In the genomic region with DNA sequence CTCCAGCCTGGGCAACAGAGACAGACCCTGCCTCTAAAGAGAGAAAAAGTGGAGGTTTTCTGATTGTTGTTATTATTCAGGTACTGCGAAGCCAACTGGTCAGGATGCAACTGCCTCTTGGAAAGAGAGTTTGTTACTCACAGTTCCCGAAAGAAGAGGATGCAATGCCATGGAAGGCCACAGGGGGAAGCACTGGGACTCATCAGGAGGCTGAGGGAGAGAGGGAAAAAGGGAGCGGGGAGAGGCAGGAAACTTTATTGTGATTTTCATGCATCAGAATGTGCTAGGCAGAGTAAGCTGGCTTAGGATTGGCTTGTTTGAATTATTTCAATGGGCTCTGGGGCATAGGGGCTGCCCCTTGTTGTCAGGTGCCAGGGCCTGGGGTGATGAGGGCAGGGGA, we compare ENCODE assay signal across 8 cellular contexts. TPM values are rescaled to one million over a fixed set of nuclear protein-coding genes. Genes with fewer than 3 reads are reported as not detected.
DNase-seq lines count a peak whose midpoint lies in the region; ATAC-seq and TF ChIP-seq lines count a peak whose summit lies in the region.

No MANE protein-coding gene starts in this region.

- H3K4me3 Mint-ChIP-seq in CD4-positive, CD25-positive, alpha-beta regulatory T cell, result no peak overlapping the region
- peak overlapping the region; percentile 19 for H3K4me3 Mint-ChIP-seq in activated B cell treated with CpG ODN at 0.5 μM for 24 hours

- no peaks in the 10 kb centered on the region for H3K9me3 Mint-ChIP-seq in CD4-positive, CD25-positive, alpha-beta regulatory T cell
- no peaks in the 10 kb centered on the region for H3K9me3 Mint-ChIP-seq in activated B cell treated with CpG ODN at 0.5 μM for 24 hours

- peak; percentile 57 to 79 for TF ChIP-seq RAD21 in liver (IDR thresholded peaks at IDR 0.05)

- intact Hi-C loops in activated B cell treated with CpG ODN at 0.5 μM for 24 hours (cut with micrococcal nuclease), result no loop called here

- no peak overlapping the region for H3K27ac ChIP-seq in CD4-positive, CD25-positive, alpha-beta regulatory T cell (ENCODE audit: insufficient read depth, low read length, poor library complexity, severe bottlenecking)
- H3K27ac ChIP-seq in liver (ENCODE audit: low read depth in 1 of 2, low read length in 2 of 2), result no peak overlapping the region

- no peaks in the 10 kb centered on the region for H3K27me3 ChIP-seq in CD4-positive, CD25-positive, alpha-beta regulatory T cell (ENCODE audit: control insufficient read depth, insufficient read depth, low read length)
- H3K27me3 ChIP-seq in liver (ENCODE audit: control insufficient read depth in 4 of 4, insufficient read depth in 4 of 4, low read length in 3 of 4), result no peaks in the 10 kb centered on the region

- no peak overlapping the region for H3K9ac ChIP-seq in liver (ENCODE audit: low read depth in 1 of 2, low read length in 2 of 2)

- H3K4me1 Mint-ChIP-seq in CD4-positive, CD25-positive, alpha-beta regulatory T cell, result peaks cover 0 to 40% (median 24%) of the 10 kb centered on the region in 4 donors
- peaks cover 79% of the 10 kb centered on the region for H3K4me1 Mint-ChIP-seq in activated B cell treated with CpG ODN at 0.5 μM for 24 hours

- no peak overlapping the region for H3K4me3 ChIP-seq in CD4-positive, CD25-positive, alpha-beta regulatory T cell (ENCODE audit: low read depth, low read length)
- no peak overlapping the region for H3K4me3 ChIP-seq in liver (ENCODE audit: low read depth in 1 of 3, low read length in 3 of 3)

- TF ChIP-seq CTCF in activated B cell treated with CpG ODN at 0.5 μM for 24 hours (IDR thresholded peaks at IDR 0.05) (no peak), liver (IDR thresholded peaks at IDR 0.05; ENCODE audit: low read depth, low read length, missing input control) (peak; percentile 57)

- CTCF ChIA-PET in activated B cell treated with CpG ODN at 0.5 μM for 24 hours (lab: Charles Lee), result interaction anchor here (0.6 kb wide), 1 partner anchor 8 kb away, joined by 3 read pairs; no protein-coding TSS in a partner anchor

- H3K4me1 ChIP-seq in CD4-positive, CD25-positive, alpha-beta regulatory T cell (ENCODE audit: control insufficient read depth, insufficient read depth, low read length, poor library complexity, severe bottlenecking), result no peaks in the 10 kb centered on the region
- H3K4me1 ChIP-seq in liver (ENCODE audit: control insufficient read depth in 4 of 4, insufficient read depth in 4 of 4, low read length in 3 of 4), result peaks cover 3 to 9% (median 5%) of the 10 kb centered on the region in 4 donors

- H3K9me3 ChIP-seq in CD4-positive, CD25-positive, alpha-beta regulatory T cell (ENCODE audit: control insufficient read depth in 2 of 2, low read length in 2 of 2), result peaks cover 0 to 3% of the 10 kb centered on the region in 2 experiments
- H3K9me3 ChIP-seq in liver (ENCODE audit: control insufficient read depth in 4 of 4, low read length in 3 of 4), result no peaks in the 10 kb centered on the region

- peak in 1 of 3 donors; percentile 32 for DNase-seq in CD4-positive, CD25-positive, alpha-beta regulatory T cell
- DNase-seq in H4 (ENCODE audit: low spot score) (peak; percentile 42), activated B cell treated with CpG ODN at 0.5 μM for 24 hours (no peak), SW480 (ENCODE audit: low spot score) (no peak), NCI-H128 (lab: John Stamatoyannopoulos, UW; ENCODE audit: unreplicated experiment) (no peak), T1000 (lab: John Stamatoyannopoulos, UW) (no peak)

- H3K27ac Mint-ChIP-seq in CD4-positive, CD25-positive, alpha-beta regulatory T cell, result peak overlapping the region in 2 of 3 donors; percentile 25 to 56
- peak overlapping the region; percentile 53 for H3K27ac Mint-ChIP-seq in activated B cell treated with CpG ODN at 0.5 μM for 24 hours

- POLR2A ChIA-PET in activated B cell treated with CpG ODN at 0.5 μM for 24 hours (lab: Charles Lee), result interaction anchor here (0.7 to 1.1 kb wide), 3 partner anchors 23 to 1311 kb away, joined by 3 to 6 read pairs (median 4); no protein-coding TSS in a partner anchor

- 79% methylated on average over 3 of the region's 3 CpGs for WGBS in liver

- H3K27me3 Mint-ChIP-seq in CD4-positive, CD25-positive, alpha-beta regulatory T cell, result no peaks in the 10 kb centered on the region
- no peaks in the 10 kb centered on the region for H3K27me3 Mint-ChIP-seq in activated B cell treated with CpG ODN at 0.5 μM for 24 hours

- no peak for ATAC-seq in CD4-positive, CD25-positive, alpha-beta regulatory T cell (ENCODE audit: low read depth in 2 of 2)
- ATAC-seq in activated B cell treated with CpG ODN at 0.5 μM for 24 hours (ENCODE audit: low read depth) (no peak), GM21786 (IDR thresholded peaks at IDR 0.05; ENCODE audit: unreplicated experiment) (no peak)

- H3K36me3 ChIP-seq in CD4-positive, CD25-positive, alpha-beta regulatory T cell (ENCODE audit: control insufficient read depth, insufficient read depth, low read length), result peaks cover 62% of the 10 kb centered on the region
- peaks cover 0 to 20% (median 4%) of the 10 kb centered on the region in 4 donors for H3K36me3 ChIP-seq in liver (ENCODE audit: control insufficient read depth in 4 of 4, insufficient read depth in 3 of 4, low read depth in 1 of 4, low read length in 3 of 4)

- H3K36me3 Mint-ChIP-seq in CD4-positive, CD25-positive, alpha-beta regulatory T cell, result peaks cover 36% of the 10 kb centered on the region
- peaks cover 65% of the 10 kb centered on the region for H3K36me3 Mint-ChIP-seq in activated B cell treated with CpG ODN at 0.5 μM for 24 hours (ENCODE audit: low read depth)

TF ChIP-seq in liver, 16 proteins besides CTCF, POLR2A, EP300 and RAD21:
- TF ChIP-seq GABPA (IDR thresholded peaks at IDR 0.05 in 1 of 2, conservative IDR thresholded peaks at IDR 0.05 in 1 of 2), result no peak
- TF ChIP-seq, protein P1, sequence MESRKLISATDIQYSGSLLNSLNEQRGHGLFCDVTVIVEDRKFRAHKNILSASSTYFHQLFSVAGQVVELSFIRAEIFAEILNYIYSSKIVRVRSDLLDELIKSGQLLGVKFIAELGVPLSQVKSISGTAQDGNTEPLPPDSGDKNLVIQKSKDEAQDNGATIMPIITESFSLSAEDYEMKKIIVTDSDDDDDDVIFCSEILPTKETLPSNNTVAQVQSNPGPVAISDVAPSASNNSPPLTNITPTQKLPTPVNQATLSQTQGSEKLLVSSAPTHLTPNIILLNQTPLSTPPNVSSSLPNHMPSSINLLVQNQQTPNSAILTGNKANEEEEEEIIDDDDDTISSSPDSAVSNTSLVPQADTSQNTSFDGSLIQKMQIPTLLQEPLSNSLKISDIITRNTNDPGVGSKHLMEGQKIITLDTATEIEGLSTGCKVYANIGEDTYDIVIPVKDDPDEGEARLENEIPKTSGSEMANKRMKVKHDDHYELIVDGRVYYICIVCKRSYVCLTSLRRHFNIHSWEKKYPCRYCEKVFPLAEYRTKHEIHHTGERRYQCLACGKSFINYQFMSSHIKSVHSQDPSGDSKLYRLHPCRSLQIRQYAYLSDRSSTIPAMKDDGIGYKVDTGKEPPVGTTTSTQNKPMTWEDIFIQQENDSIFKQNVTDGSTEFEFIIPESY (IDR thresholded peaks at IDR 0.05), result no peak
- TF ChIP-seq, protein P2, sequence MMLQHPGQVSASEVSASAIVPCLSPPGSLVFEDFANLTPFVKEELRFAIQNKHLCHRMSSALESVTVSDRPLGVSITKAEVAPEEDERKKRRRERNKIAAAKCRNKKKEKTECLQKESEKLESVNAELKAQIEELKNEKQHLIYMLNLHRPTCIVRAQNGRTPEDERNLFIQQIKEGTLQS (IDR thresholded peaks at IDR 0.05), result no peak
- no peak for TF ChIP-seq YY1 (IDR thresholded peaks at IDR 0.05)
- TF ChIP-seq TAF1 (conservative IDR thresholded peaks at IDR 0.05), result no peak
- TF ChIP-seq, protein P3, sequence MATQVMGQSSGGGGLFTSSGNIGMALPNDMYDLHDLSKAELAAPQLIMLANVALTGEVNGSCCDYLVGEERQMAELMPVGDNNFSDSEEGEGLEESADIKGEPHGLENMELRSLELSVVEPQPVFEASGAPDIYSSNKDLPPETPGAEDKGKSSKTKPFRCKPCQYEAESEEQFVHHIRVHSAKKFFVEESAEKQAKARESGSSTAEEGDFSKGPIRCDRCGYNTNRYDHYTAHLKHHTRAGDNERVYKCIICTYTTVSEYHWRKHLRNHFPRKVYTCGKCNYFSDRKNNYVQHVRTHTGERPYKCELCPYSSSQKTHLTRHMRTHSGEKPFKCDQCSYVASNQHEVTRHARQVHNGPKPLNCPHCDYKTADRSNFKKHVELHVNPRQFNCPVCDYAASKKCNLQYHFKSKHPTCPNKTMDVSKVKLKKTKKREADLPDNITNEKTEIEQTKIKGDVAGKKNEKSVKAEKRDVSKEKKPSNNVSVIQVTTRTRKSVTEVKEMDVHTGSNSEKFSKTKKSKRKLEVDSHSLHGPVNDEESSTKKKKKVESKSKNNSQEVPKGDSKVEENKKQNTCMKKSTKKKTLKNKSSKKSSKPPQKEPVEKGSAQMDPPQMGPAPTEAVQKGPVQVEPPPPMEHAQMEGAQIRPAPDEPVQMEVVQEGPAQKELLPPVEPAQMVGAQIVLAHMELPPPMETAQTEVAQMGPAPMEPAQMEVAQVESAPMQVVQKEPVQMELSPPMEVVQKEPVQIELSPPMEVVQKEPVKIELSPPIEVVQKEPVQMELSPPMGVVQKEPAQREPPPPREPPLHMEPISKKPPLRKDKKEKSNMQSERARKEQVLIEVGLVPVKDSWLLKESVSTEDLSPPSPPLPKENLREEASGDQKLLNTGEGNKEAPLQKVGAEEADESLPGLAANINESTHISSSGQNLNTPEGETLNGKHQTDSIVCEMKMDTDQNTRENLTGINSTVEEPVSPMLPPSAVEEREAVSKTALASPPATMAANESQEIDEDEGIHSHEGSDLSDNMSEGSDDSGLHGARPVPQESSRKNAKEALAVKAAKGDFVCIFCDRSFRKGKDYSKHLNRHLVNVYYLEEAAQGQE (IDR thresholded peaks at IDR 0.05), result no peak
- TF ChIP-seq, protein P4, sequence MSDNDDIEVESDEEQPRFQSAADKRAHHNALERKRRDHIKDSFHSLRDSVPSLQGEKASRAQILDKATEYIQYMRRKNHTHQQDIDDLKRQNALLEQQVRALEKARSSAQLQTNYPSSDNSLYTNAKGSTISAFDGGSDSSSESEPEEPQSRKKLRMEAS (IDR thresholded peaks at IDR 0.05), result no peak
- no peak for TF ChIP-seq HNF4G (IDR thresholded peaks at IDR 0.05)

RNA-seq across cellular contexts. Expression of a gene that starts 27.6 kb away (rescaled TPM):
- total RNA-seq in CD4-positive, CD25-positive, alpha-beta regulatory T cell, result 252 TPM
- 1 to 10 TPM; 3.4 to 6.7 (median 4.9) TPM for polyA plus RNA-seq in CD4-positive, CD25-positive, alpha-beta regulatory T cell
- total RNA-seq in H4 (2014; rRNA removed; shearing (Covaris generic)), result 15.1 and 21.0 TPM in 2 replicates
- 217 and 239 TPM in 2 replicates for total RNA-seq in activated B cell treated with CpG ODN at 0.5 μM for 24 hours
- 10 to 100 TPM; 21.5 to 32.5 TPM for total RNA-seq in liver
- 10 to 100 TPM in 1 of 2 donors, 1 to 10 TPM in 1; 9.1 to 20.5 TPM for polyA plus RNA-seq in liver

RNA-seq across cellular contexts. Expression of a gene that starts 27.9 kb away (rescaled TPM):
- 26.9 TPM for total RNA-seq in CD4-positive, CD25-positive, alpha-beta regulatory T cell
- 10 to 100 TPM; 11.0 to 12.7 (median 11.1) TPM for polyA plus RNA-seq in CD4-positive, CD25-positive, alpha-beta regulatory T cell
- total RNA-seq in H4 (2014; rRNA removed; shearing (Covaris generic)), result 10.6 and 22.8 TPM in 2 replicates
- total RNA-seq in activated B cell treated with CpG ODN at 0.5 μM for 24 hours, result 15.8 and 17.8 TPM in 2 replicates
- total RNA-seq in liver, result 1 to 10 TPM; 3.3 to 5.7 TPM
- 1 to 10 TPM; 3.3 to 4.2 TPM for polyA plus RNA-seq in liver
